1 cellular context compared by ENCODE assay signal in genomic region chr11:117614695-117615094, GRCh38.
TF ChIP-seq lines count a peak whose summit lies in the region.

No MANE protein-coding gene starts in this region.

TF ChIP-seq in K562, 482 proteins besides CTCF, POLR2A, EP300 and RAD21 (continued from another document):
- TF ChIP-seq, protein P1, sequence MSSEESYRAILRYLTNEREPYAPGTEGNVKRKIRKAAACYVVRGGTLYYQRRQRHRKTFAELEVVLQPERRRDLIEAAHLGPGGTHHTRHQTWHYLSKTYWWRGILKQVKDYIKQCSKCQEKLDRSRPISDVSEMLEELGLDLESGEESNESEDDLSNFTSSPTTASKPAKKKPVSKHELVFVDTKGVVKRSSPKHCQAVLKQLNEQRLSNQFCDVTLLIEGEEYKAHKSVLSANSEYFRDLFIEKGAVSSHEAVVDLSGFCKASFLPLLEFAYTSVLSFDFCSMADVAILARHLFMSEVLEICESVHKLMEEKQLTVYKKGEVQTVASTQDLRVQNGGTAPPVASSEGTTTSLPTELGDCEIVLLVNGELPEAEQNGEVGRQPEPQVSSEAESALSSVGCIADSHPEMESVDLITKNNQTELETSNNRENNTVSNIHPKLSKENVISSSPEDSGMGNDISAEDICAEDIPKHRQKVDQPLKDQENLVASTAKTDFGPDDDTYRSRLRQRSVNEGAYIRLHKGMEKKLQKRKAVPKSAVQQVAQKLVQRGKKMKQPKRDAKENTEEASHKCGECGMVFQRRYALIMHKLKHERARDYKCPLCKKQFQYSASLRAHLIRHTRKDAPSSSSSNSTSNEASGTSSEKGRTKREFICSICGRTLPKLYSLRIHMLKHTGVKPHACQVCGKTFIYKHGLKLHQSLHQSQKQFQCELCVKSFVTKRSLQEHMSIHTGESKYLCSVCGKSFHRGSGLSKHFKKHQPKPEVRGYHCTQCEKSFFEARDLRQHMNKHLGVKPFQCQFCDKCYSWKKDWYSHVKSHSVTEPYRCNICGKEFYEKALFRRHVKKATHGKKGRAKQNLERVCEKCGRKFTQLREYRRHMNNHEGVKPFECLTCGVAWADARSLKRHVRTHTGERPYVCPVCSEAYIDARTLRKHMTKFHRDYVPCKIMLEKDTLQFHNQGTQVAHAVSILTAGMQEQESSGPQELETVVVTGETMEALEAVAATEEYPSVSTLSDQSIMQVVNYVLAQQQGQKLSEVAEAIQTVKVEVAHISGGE (CRISPR knock-in tag; IDR thresholded peaks at IDR 0.05), result no peak
